1 cellular context compared by ENCODE assay signal in genomic region chr12:7438291-7438995, GRCh38.
TF ChIP-seq lines count a peak whose summit lies in the region.

No MANE protein-coding gene starts in this region.

TF ChIP-seq in K562, 482 proteins besides CTCF, POLR2A, EP300 and RAD21 (continued from another document):
- TF ChIP-seq UBTF (IDR thresholded peaks at IDR 0.05; ENCODE audit: borderline replicate concordance in 1 of 2, low read depth in 2 of 2, low read length in 2 of 2) = peak; percentile 71 to 85; a peak in 3 of 4 replicates
- 0 out of 2 replicates have a peak, but pooled peaks have one; percentile 11 for TF ChIP-seq SOX6 (IDR thresholded peaks at IDR 0.05)
